Comparison of ENCODE assay signal across 2 cellular contexts in genomic region chr4:147513952-147514351, GRCh38.
TF ChIP-seq lines count a peak whose summit lies in the region.

No MANE protein-coding gene starts in this region.

TF ChIP-seq in HCT116, 20 proteins besides CTCF, POLR2A, EP300 and RAD21:
- TF ChIP-seq CEBPB (IDR thresholded peaks at IDR 0.05; ENCODE audit: low read depth) = no peak
- TF ChIP-seq EZH2phosphoT487 (IDR thresholded peaks at IDR 0.05; ENCODE audit: borderline replicate concordance) = no peak
- TF ChIP-seq FOSL1 (IDR thresholded peaks at IDR 0.05; ENCODE audit: low read depth) = no peak
- no peak for TF ChIP-seq SRF (IDR thresholded peaks at IDR 0.05; ENCODE audit: low read depth)
- TF ChIP-seq ELF1 (IDR thresholded peaks at IDR 0.05; ENCODE audit: borderline replicate concordance, low read depth) = no peak

TF ChIP-seq in GM12878, 131 proteins besides CTCF, POLR2A, EP300 and RAD21:
- TF ChIP-seq HDAC2 (IDR thresholded peaks at IDR 0.05) = no peak
